26 cellular contexts compared by ENCODE assay signal in genomic region chr9:128782669-128783068, GRCh38.
"Had no signal": no experiment of that assay in that cellular context is flagged by ENCODE, and none has a peak within 500 bp of the region (broad histone marks: within the 10 kb centered on the region; RNA-seq: fewer than 3 reads in every experiment).

No MANE protein-coding gene starts in this region.

- H3K27ac Mint-ChIP-seq: activated naive CD8-positive, alpha-beta T cell; nephron progenitor cell; stimulated activated effector memory CD8-positive, alpha-beta T cell treated with anti-CD3 and anti-CD28 coated beads, Interleukin-12 subunit alpha, Interleukin-12 subunit beta, amount 100 ng/mL, for 72 hours had no signal

- H3K4me3 Mint-ChIP-seq: activated naive CD8-positive, alpha-beta T cell; nephron progenitor cell; stimulated activated effector memory CD8-positive, alpha-beta T cell treated with anti-CD3 and anti-CD28 coated beads, Interleukin-12 subunit alpha, Interleukin-12 subunit beta, amount 100 ng/mL, for 72 hours had no signal

- H3K4me3 ChIP-seq: body of pancreas, colonic mucosa, dorsolateral prefrontal cortex, gastroesophageal sphincter, mucosa of descending colon, pancreas, prostate gland, sigmoid colon, tibial nerve had no signal

- H3K4me1 ChIP-seq: colonic mucosa, pancreas, prostate gland had no signal

- DNase-seq: activated CD4-positive, alpha-beta T cell treated with anti-CD3 and anti-CD28 coated beads for 4 hours; activated CD4-positive, alpha-beta T cell treated with anti-CD3 and anti-CD28 coated beads, Interleukin-2, amount 50 U/mL, for 4 hours; activated effector memory CD4-positive, alpha-beta T cell treated with Interleukin-2 at 50 U/mL for 16 hours; activated naive CD4-positive, alpha-beta T cell treated with Interleukin-2 at 50 U/mL for 16 hours; activated T-cell treated with anti-CD3 and anti-CD28 coated beads for 4 hours; aorta; body of pancreas; cerebellar nuclear complex; colonic mucosa; effector memory CD4-positive, alpha-beta T cell; hippocampal formation; left cardiac atrium; left ventricle myocardium superior; mucosa of descending colon; nephron progenitor cell; pancreas; sigmoid colon; small intestine; stimulated activated CD4-positive, alpha-beta T cell treated with anti-CD3 and anti-CD28 coated beads, Interleukin-4, amount 100 ng/mL, for 24 hours had no signal

- ATAC-seq: body of pancreas; gastroesophageal sphincter; mucosa of descending colon; pancreas; stimulated activated effector memory CD8-positive, alpha-beta T cell treated with anti-CD3 and anti-CD28 coated beads, Interleukin-12 subunit alpha, Interleukin-12 subunit beta, amount 100 ng/mL, for 72 hours had no signal

- H3K36me3 Mint-ChIP-seq: activated naive CD8-positive, alpha-beta T cell had no signal

- H3K27me3 ChIP-seq: body of pancreas, colonic mucosa, dorsolateral prefrontal cortex, gastroesophageal sphincter, pancreas, sigmoid colon, tibial nerve had no signal

- H3K36me3 ChIP-seq: colonic mucosa, gastroesophageal sphincter, pancreas, prostate gland, sigmoid colon, tibial nerve had no signal

- H3K27ac ChIP-seq: body of pancreas, colonic mucosa, pancreas, prostate gland, tibial nerve, VCaP had no signal

- H3K9me3 ChIP-seq: body of pancreas, colonic mucosa, mucosa of descending colon, pancreas, prostate gland, tibial nerve had no signal

- H3K27me3 Mint-ChIP-seq: activated naive CD8-positive, alpha-beta T cell had no signal

- H3K9me3 Mint-ChIP-seq: stimulated activated effector memory CD8-positive, alpha-beta T cell treated with anti-CD3 and anti-CD28 coated beads, Interleukin-12 subunit alpha, Interleukin-12 subunit beta, amount 100 ng/mL, for 72 hours had no signal
